In genomic region chr5:143001764-143002351, GRCh38 we compare ENCODE assay signal across 8 cellular contexts.
DNase-seq lines count a peak whose midpoint lies in the region; ATAC-seq and TF ChIP-seq lines count a peak whose summit lies in the region.

No MANE protein-coding gene starts in this region.

- no peak overlapping the region for H3K56ac ChIP-seq in H9 (ENCODE audit: insufficient read length, low read depth, low read length)

- no peaks in the 10 kb centered on the region for H4K20me1 ChIP-seq in H9 (ENCODE audit: control insufficient read depth, insufficient read depth, insufficient read length)

- peak overlapping the region; percentile 34 for H3K4me3 Mint-ChIP-seq in activated T-cell treated with anti-CD3 and anti-CD28 coated beads, Interleukin-2, amount 50 U/mL, for 24 hours
- no peak overlapping the region for H3K4me3 Mint-ChIP-seq in H9

- peaks cover 75% of the 10 kb centered on the region for H3K4me1 Mint-ChIP-seq in activated T-cell treated with anti-CD3 and anti-CD28 coated beads, Interleukin-2, amount 50 U/mL, for 24 hours (ENCODE audit: low read depth)
- H3K4me1 Mint-ChIP-seq in H9, result peaks cover 13 to 19% of the 10 kb centered on the region in 2 experiments

- H3K79me1 ChIP-seq in H9 (ENCODE audit: insufficient read depth, low read depth, low read length, poor library complexity, severe bottlenecking), result no peaks in the 10 kb centered on the region

- no peak overlapping the region for H2BK12ac ChIP-seq in H9 (ENCODE audit: insufficient read length, low read depth, low read length)

- H3K79me2 ChIP-seq in H9 (ENCODE audit: insufficient read depth, low read length), result no peaks in the 10 kb centered on the region

- H3K4me2 ChIP-seq in H9 (ENCODE audit: insufficient read depth, insufficient read length, low read length), result no peak overlapping the region

- no peak for TF ChIP-seq EP300 in gastroesophageal sphincter (IDR thresholded peaks at IDR 0.05)

- H3K9me3 ChIP-seq in gastroesophageal sphincter (no peaks in the 10 kb centered on the region), thymus (ENCODE audit: control insufficient read depth) (no peaks in the 10 kb centered on the region), H9 (ENCODE audit: control insufficient read depth, low read depth, low read length) (no peaks in the 10 kb centered on the region)

- H3K23me2 ChIP-seq in H9 (ENCODE audit: insufficient read length, low read depth, low read length, poor library complexity, severe bottlenecking), result no peaks in the 10 kb centered on the region

- H4K91ac ChIP-seq in H9 (ENCODE audit: insufficient read length, low read depth, low read length), result no peak overlapping the region

- no peak overlapping the region for H2BK120ac ChIP-seq in H9 (ENCODE audit: low read depth, low read length, poor library complexity, severe bottlenecking)

- H3T11ph ChIP-seq in H9 (ENCODE audit: low read length), result no peak overlapping the region

- ATAC-seq in gastroesophageal sphincter, result no peak

- H3K27ac Mint-ChIP-seq in activated T-cell treated with anti-CD3 and anti-CD28 coated beads, Interleukin-2, amount 50 U/mL, for 24 hours, result peak overlapping the region; percentile 91
- peak overlapping the region in 1 of 3 experiments; percentile 26; a peak in 3 of 7 replicates for H3K27ac Mint-ChIP-seq in H9

- H3K18ac ChIP-seq in H9 (ENCODE audit: insufficient read length, low read depth, low read length), result no peak overlapping the region

- H4K8ac ChIP-seq in H9 (replicated peaks; ENCODE audit: insufficient read length, low read depth, low read length), result no peak overlapping the region

- DNase-seq in activated CD8-positive, alpha-beta memory T cell treated with anti-CD3 and anti-CD28 coated beads for 24 hours, result peak; percentile 80
- no peak for DNase-seq in activated CD8-positive, alpha-beta memory T cell treated with anti-CD3 and anti-CD28 coated beads, Interleukin-2, amount 50 U/mL, for 4 hours
- DNase-seq in activated T-cell treated with anti-CD3 and anti-CD28 coated beads, Interleukin-2, amount 50 U/mL, for 24 hours, result peak; percentile 60
- DNase-seq in H9 (no peak), NCI-H69 (lab: John Stamatoyannopoulos, UW) (no peak), ecto neural progenitor cell (ENCODE audit: low spot score) (no peak)

- no peak overlapping the region for H2AK5ac ChIP-seq in H9 (ENCODE audit: insufficient read length, low read length)

- H3K4ac ChIP-seq in H9 (ENCODE audit: low read depth, low read length), result no peak overlapping the region

- 40% methylated on average over 4 to 7 of the region's 8 CpGs for WGBS in gastroesophageal sphincter (ENCODE audit: low coverage in 1 of 2), 2 donors
- WGBS in thymus, result 55% methylated on average over 8 of the region's 8 CpGs
- WGBS in H9 (ENCODE audit: extremely low coverage, insufficient read length, low lambda C conversion rate), result no CpG with 5 or more reads among the region's 8 CpGs

- H3K36me3 ChIP-seq in gastroesophageal sphincter (no peaks in the 10 kb centered on the region), thymus (ENCODE audit: control insufficient read depth, insufficient read depth) (no peaks in the 10 kb centered on the region)

- H2BK5ac ChIP-seq in H9 (ENCODE audit: insufficient read length, low read length), result no peak overlapping the region

- H3K14ac ChIP-seq in H9 (ENCODE audit: insufficient read depth, low read length), result no peak overlapping the region

- peaks cover 8% of the 10 kb centered on the region for H3K36me3 Mint-ChIP-seq in activated T-cell treated with anti-CD3 and anti-CD28 coated beads, Interleukin-2, amount 50 U/mL, for 24 hours (ENCODE audit: low read depth)
- no peaks in the 10 kb centered on the region for H3K36me3 Mint-ChIP-seq in H9 (ENCODE audit: insufficient read depth in 1 of 3, low read depth in 3 of 3)

- no peak for TF ChIP-seq POLR2A in gastroesophageal sphincter (IDR thresholded peaks at IDR 0.05)

- H3K27me3 ChIP-seq in gastroesophageal sphincter, result no peaks in the 10 kb centered on the region
- H3K27me3 ChIP-seq in thymus (ENCODE audit: control insufficient read depth, insufficient read depth), result no peaks in the 10 kb centered on the region
- no peaks in the 10 kb centered on the region for H3K27me3 ChIP-seq in H9 (ENCODE audit: insufficient read depth, low read length)

- H3K9ac ChIP-seq in H9 (ENCODE audit: extremely low read depth, insufficient read length, low read length), result no peak overlapping the region

- no peak overlapping the region for H2BK15ac ChIP-seq in H9 (ENCODE audit: low read depth, low read length)

- H3K9me3 Mint-ChIP-seq in activated T-cell treated with anti-CD3 and anti-CD28 coated beads, Interleukin-2, amount 50 U/mL, for 24 hours, result peaks cover 2% of the 10 kb centered on the region
- no peaks in the 10 kb centered on the region for H3K9me3 Mint-ChIP-seq in H9

- H3K4me3 ChIP-seq in gastroesophageal sphincter, result no peak overlapping the region
- H3K4me3 ChIP-seq in thymus (ENCODE audit: low read length), result no peak overlapping the region

- H3K4me1 ChIP-seq in gastroesophageal sphincter (peaks cover 17 to 48% (median 28%) of the 10 kb centered on the region in 3 donors), thymus (ENCODE audit: control insufficient read depth, insufficient read depth, low read length) (peaks cover 5% of the 10 kb centered on the region), H9 (ENCODE audit: insufficient read depth, low read length) (peaks cover 11% of the 10 kb centered on the region)

- H2AFZ ChIP-seq in H9 (ENCODE audit: low read length), result no peak overlapping the region

- H4K5ac ChIP-seq in H9 (ENCODE audit: insufficient read length, low read depth, low read length), result no peak overlapping the region

- no peaks in the 10 kb centered on the region for H3K27me3 Mint-ChIP-seq in activated T-cell treated with anti-CD3 and anti-CD28 coated beads, Interleukin-2, amount 50 U/mL, for 24 hours
- no peaks in the 10 kb centered on the region for H3K27me3 Mint-ChIP-seq in H9 (ENCODE audit: low read depth)

- no peak overlapping the region for H3K23ac ChIP-seq in H9 (ENCODE audit: insufficient read length, low read depth, low read length)

- no peak for TF ChIP-seq CTCF in gastroesophageal sphincter (IDR thresholded peaks at IDR 0.05)
- TF ChIP-seq CTCF in H9 (conservative IDR thresholded peaks at IDR 0.05), result no peak

- H3K27ac ChIP-seq in gastroesophageal sphincter (peak overlapping the region; percentile 45 to 73 (median 56)), thymus (ENCODE audit: low read depth) (peak overlapping the region; percentile 3), H9 (ENCODE audit: insufficient read length, low read depth, low read length) (no peak overlapping the region)

- no peak overlapping the region for H2BK20ac ChIP-seq in H9 (ENCODE audit: low read depth, low read length, poor library complexity, severe bottlenecking)

Comparison
In these comparisons a context has a peak if more than half of its experiments do, and no peak if none do; other contexts are left out.
1. DNase-seq: peak in activated CD8-positive, alpha-beta memory T cell treated with anti-CD3 and anti-CD28 coated beads for 24 hours (single experiment) and activated T-cell treated with anti-CD3 and anti-CD28 coated beads, Interleukin-2, amount 50 U/mL, for 24 hours (single experiment); none in activated CD8-positive, alpha-beta memory T cell treated with anti-CD3 and anti-CD28 coated beads, Interleukin-2, amount 50 U/mL, for 4 hours (single experiment), H9 (single experiment), NCI-H69 (single experiment) and ecto neural progenitor cell (single experiment).